10 cellular contexts compared by ENCODE assay signal in genomic region chr4:109332926-109333464, GRCh38. TPM values are rescaled to one million over a fixed set of nuclear protein-coding genes. Genes with fewer than 3 reads are reported as not detected.
A peak's percentile ranks its signal among the peaks of the same experiment; 100 is the strongest.
DNase-seq lines count a peak whose midpoint lies in the region; ATAC-seq and TF ChIP-seq lines count a peak whose summit lies in the region.
"Had no signal": no experiment of that assay in that cellular context is flagged by ENCODE, and none has a peak within 500 bp of the region (broad histone marks: within the 10 kb centered on the region; RNA-seq: fewer than 3 reads in every experiment).

No MANE protein-coding gene starts in this region.

- H3K4me3 Mint-ChIP-seq in activated naive CD4-positive, alpha-beta T cell treated with anti-CD3 and anti-CD28 coated beads for 36 hours = no peak overlapping the region
- no peak overlapping the region for H3K4me3 Mint-ChIP-seq in CD4-positive, alpha-beta memory T cell
- no peak overlapping the region for H3K4me3 Mint-ChIP-seq in naive thymus-derived CD8-positive, alpha-beta T cell

- intact Hi-C loops in activated naive CD4-positive, alpha-beta T cell treated with anti-CD3 and anti-CD28 coated beads for 36 hours (cut with micrococcal nuclease) = loop anchor here (1.0 kb wide), 1 partner anchor 650 kb away; no protein-coding TSS in a partner anchor
- intact Hi-C loops in CD4-positive, alpha-beta memory T cell (cut with micrococcal nuclease) = no loop called here

- H3K4me2 ChIP-seq in DOHH2 (ENCODE audit: low read length) = no peak overlapping the region

- no peaks in the 10 kb centered on the region for H3K36me3 ChIP-seq in DOHH2 (ENCODE audit: control insufficient read depth, low read length)
- H3K36me3 ChIP-seq in CD4-positive, alpha-beta memory T cell (ENCODE audit: insufficient read depth, low read length) = no peaks in the 10 kb centered on the region

- H3K27me3 Mint-ChIP-seq in activated naive CD4-positive, alpha-beta T cell treated with anti-CD3 and anti-CD28 coated beads for 36 hours (ENCODE audit: low read depth) = no peaks in the 10 kb centered on the region
- H3K27me3 Mint-ChIP-seq in CD4-positive, alpha-beta memory T cell = peaks cover 2% of the 10 kb centered on the region in 2 donors
- peaks cover 0 to 11% (median 0%) of the 10 kb centered on the region in 5 donors for H3K27me3 Mint-ChIP-seq in naive thymus-derived CD8-positive, alpha-beta T cell

- no peaks in the 10 kb centered on the region for H3K9me3 Mint-ChIP-seq in activated naive CD4-positive, alpha-beta T cell treated with anti-CD3 and anti-CD28 coated beads for 36 hours
- H3K9me3 Mint-ChIP-seq in CD4-positive, alpha-beta memory T cell = no peaks in the 10 kb centered on the region
- H3K9me3 Mint-ChIP-seq in naive thymus-derived CD8-positive, alpha-beta T cell = no peaks in the 10 kb centered on the region

- peak; percentile 68 for TF ChIP-seq CTCF in DOHH2 (IDR thresholded peaks at IDR 0.05; ENCODE audit: low read depth, low read length, poor library complexity, severe bottlenecking)

- H3K27ac ChIP-seq in DOHH2 (ENCODE audit: low read depth, low read length) = no peak overlapping the region
- H3K27ac ChIP-seq in CD4-positive, alpha-beta memory T cell (ENCODE audit: low read depth, low read length) = no peak overlapping the region

- H4K20me1 ChIP-seq in DOHH2 (ENCODE audit: control insufficient read depth, insufficient read depth, low read depth, low read length) = no peaks in the 10 kb centered on the region

- no peaks in the 10 kb centered on the region for H3K79me2 ChIP-seq in DOHH2 (ENCODE audit: control insufficient read depth, low read length)

- H3K27ac Mint-ChIP-seq in activated naive CD4-positive, alpha-beta T cell treated with anti-CD3 and anti-CD28 coated beads for 36 hours = no peak overlapping the region
- no peak overlapping the region for H3K27ac Mint-ChIP-seq in CD4-positive, alpha-beta memory T cell
- H3K27ac Mint-ChIP-seq in naive thymus-derived CD8-positive, alpha-beta T cell = no peak overlapping the region

- no peaks in the 10 kb centered on the region for H3K4me1 Mint-ChIP-seq in activated naive CD4-positive, alpha-beta T cell treated with anti-CD3 and anti-CD28 coated beads for 36 hours (ENCODE audit: low read depth)
- no peaks in the 10 kb centered on the region for H3K4me1 Mint-ChIP-seq in CD4-positive, alpha-beta memory T cell
- no peaks in the 10 kb centered on the region for H3K4me1 Mint-ChIP-seq in naive thymus-derived CD8-positive, alpha-beta T cell

- peak; percentile 55 for DNase-seq in activated naive CD4-positive, alpha-beta T cell treated with anti-CD3 and anti-CD28 coated beads for 36 hours
- DNase-seq in myocyte (ENCODE audit: low read depth) (peak; percentile 46), NCI-H1105 treated with DMSO at 0.1 percent for 48 hours (lab: John Stamatoyannopoulos, UW) (no peak)
- DNase-seq in CD4-positive, alpha-beta memory T cell = no peak
- no peak for DNase-seq in effector CD4-positive, alpha-beta T cell
- no peak for DNase-seq in naive thymus-derived CD8-positive, alpha-beta T cell
- DNase-seq: activated CD4-positive, CD25-positive, alpha-beta regulatory T cell; NCI-H226 had no signal

- CTCF ChIA-PET in activated naive CD4-positive, alpha-beta T cell treated with anti-CD3 and anti-CD28 coated beads for 36 hours (lab: Charles Lee) = no interaction called here
- CTCF ChIA-PET in CD4-positive, alpha-beta memory T cell (lab: Charles Lee; ENCODE audit: partially characterized antibody) = no interaction called here

- peak; percentile 50 for ATAC-seq in GM21576 (IDR thresholded peaks at IDR 0.05; ENCODE audit: unreplicated experiment)
- ATAC-seq in naive thymus-derived CD8-positive, alpha-beta T cell = no peak

- no peaks in the 10 kb centered on the region for H3F3A ChIP-seq in DOHH2 (ENCODE audit: control insufficient read depth, insufficient read depth)

- H3K36me3 Mint-ChIP-seq in activated naive CD4-positive, alpha-beta T cell treated with anti-CD3 and anti-CD28 coated beads for 36 hours (ENCODE audit: low read depth) = no peaks in the 10 kb centered on the region
- no peaks in the 10 kb centered on the region for H3K36me3 Mint-ChIP-seq in CD4-positive, alpha-beta memory T cell
- H3K36me3 Mint-ChIP-seq in naive thymus-derived CD8-positive, alpha-beta T cell = no peaks in the 10 kb centered on the region

- POLR2A ChIA-PET in CD4-positive, alpha-beta memory T cell (lab: Charles Lee; ENCODE audit: partially characterized antibody) = interaction anchor here (0.5 kb wide), 1 partner anchor 1035 kb away, joined by 3 read pairs; no protein-coding TSS in a partner anchor
- POLR2A ChIA-PET in naive thymus-derived CD8-positive, alpha-beta T cell (lab: Charles Lee) = no interaction called here

- H3K4me3 ChIP-seq in DOHH2 (ENCODE audit: low read length) = no peak overlapping the region
- H3K4me3 ChIP-seq in CD4-positive, alpha-beta memory T cell (ENCODE audit: low read length in 2 of 2) = no peak overlapping the region

- H3K4me1 ChIP-seq in DOHH2 (ENCODE audit: control insufficient read depth, low read length) = no peaks in the 10 kb centered on the region
- no peaks in the 10 kb centered on the region for H3K4me1 ChIP-seq in CD4-positive, alpha-beta memory T cell (ENCODE audit: insufficient read depth, low read length)

- no peaks in the 10 kb centered on the region for H3K9me3 ChIP-seq in DOHH2 (ENCODE audit: control insufficient read depth, insufficient read depth, low read length)
- no peaks in the 10 kb centered on the region for H3K9me3 ChIP-seq in CD4-positive, alpha-beta memory T cell (ENCODE audit: control insufficient read depth in 1 of 2, low read length in 2 of 2)

- no peaks in the 10 kb centered on the region for H3K27me3 ChIP-seq in DOHH2 (ENCODE audit: control insufficient read depth, low read length)
- H3K27me3 ChIP-seq in CD4-positive, alpha-beta memory T cell (ENCODE audit: insufficient read depth, low read length) = no peaks in the 10 kb centered on the region

- no peaks in the 10 kb centered on the region for H3K9me2 ChIP-seq in DOHH2 (replicated peaks; ENCODE audit: control insufficient read depth, low read length)

RNA-seq across cellular contexts. Expression of gene COL25A1, which starts 30.5 kb away (rescaled TPM):
- total RNA-seq in activated naive CD4-positive, alpha-beta T cell treated with anti-CD3 and anti-CD28 coated beads for 36 hours = not detected
- total RNA-seq in myocyte = 25.0 and 85.7 TPM in 2 replicates
- 3.3 TPM for polyA plus RNA-seq in myocyte (2012)
- under 1 TPM; 0.06 to 0.44 TPM for total RNA-seq in CD4-positive, alpha-beta memory T cell
- under 1 TPM in 1 of 2 donors, not detected in 1; 0.55 TPM for polyA plus RNA-seq in CD4-positive, alpha-beta memory T cell
- total RNA-seq in naive thymus-derived CD8-positive, alpha-beta T cell = 1 to 10 TPM in 1 of 2 experiments, under 1 TPM in 1; 0.10 to 1.2 TPM
- not detected for polyA plus RNA-seq in naive thymus-derived CD8-positive, alpha-beta T cell

Comparison
In these comparisons a context has a peak if more than half of its experiments do, and no peak if none do; other contexts are left out.
1. DNase-seq: peak in activated naive CD4-positive, alpha-beta T cell treated with anti-CD3 and anti-CD28 coated beads for 36 hours (single experiment) and myocyte (single experiment); none in CD4-positive, alpha-beta memory T cell (0 of 5), NCI-H1105 treated with DMSO at 0.1 percent for 48 hours (single experiment), effector CD4-positive, alpha-beta T cell (single experiment) and naive thymus-derived CD8-positive, alpha-beta T cell (0 of 10).
2. RNA of gene COL25A1, which starts 30.5 kb away (total RNA-seq): 25.0 to 85.7 TPM in myocyte; 0.10 to 1.2 TPM in naive thymus-derived CD8-positive, alpha-beta T cell, 0.06 to 0.44 TPM in CD4-positive, alpha-beta memory T cell and not detected in activated naive CD4-positive, alpha-beta T cell treated with anti-CD3 and anti-CD28 coated beads for 36 hours; every median in the first group is over 10 times any median in the second.